ENCODE assay signal across 39 cellular contexts in the genomic region with DNA sequence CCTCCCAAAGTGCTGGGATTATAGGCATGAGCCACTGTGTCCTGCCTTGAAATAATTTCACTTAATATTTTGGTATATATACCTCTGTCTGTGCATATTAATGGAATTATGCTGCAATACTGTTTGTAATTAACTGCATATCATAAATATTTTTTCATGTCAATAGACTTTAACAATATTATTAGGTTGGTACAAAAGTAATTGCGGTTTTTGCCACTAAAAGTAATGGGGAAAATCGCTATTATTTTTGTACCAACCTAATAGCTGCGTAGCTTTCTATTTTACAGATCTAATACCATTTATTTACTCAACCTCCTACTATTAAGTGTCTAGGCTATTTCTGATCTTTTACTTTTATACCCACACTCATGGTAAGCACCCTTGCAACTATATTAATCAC. TPM values are rescaled to one million over a fixed set of nuclear protein-coding genes. Genes with fewer than 3 reads are reported as not detected.
"Had no signal": no experiment of that assay in that cellular context is flagged by ENCODE, and none has a peak within 500 bp of the region (broad histone marks: within the 10 kb centered on the region; RNA-seq: fewer than 3 reads in every experiment).

No MANE protein-coding gene starts in this region.

- H3K27me3 ChIP-seq: ascending aorta, brain microvascular endothelial cell had no signal

- ATAC-seq: activated naive CD4-positive, alpha-beta T cell treated with anti-CD3 and anti-CD28 coated beads, Interleukin-2, amount 50 U/mL, for 72 hours; activated naive CD8-positive, alpha-beta T cell treated with anti-CD3 and anti-CD28 coated beads, Interleukin-2, amount 50 U/mL, for 24 hours; activated T-cell treated with anti-CD3 and anti-CD28 coated beads, Interleukin-2, amount 50 U/mL, for 4 hours; activated T-cell treated with anti-CD3 and anti-CD28 coated beads, Interleukin-2, amount 50 U/mL, for 72 hours; activated T-helper 17 cell treated with anti-CD3 and anti-CD28 coated beads, Interleukin-2, amount 50 U/mL, for 72 hours; body of pancreas had no signal

- H3K4me1 ChIP-seq: adrenal gland, ascending aorta, breast epithelium had no signal

- H3K9me3 ChIP-seq: adrenal gland, ascending aorta, body of pancreas, breast epithelium had no signal

- H3K36me3 ChIP-seq: adrenal gland, ascending aorta, brain microvascular endothelial cell, breast epithelium, cardiac muscle cell had no signal

- DNase-seq: activated effector memory CD4-positive, alpha-beta T cell treated with anti-CD3 and anti-CD28 coated beads, Interleukin-2, amount 50 U/mL, for 16 hours; activated effector memory CD4-positive, alpha-beta T cell treated with Interleukin-2 at 50 U/mL for 16 hours; activated gamma-delta T cell; activated gamma-delta T cell treated with Interleukin-2 at 50 U/mL for 16 hours; activated naive CD4-positive, alpha-beta T cell; activated naive CD4-positive, alpha-beta T cell treated with anti-CD3 and anti-CD28 coated beads for 36 hours; activated naive CD4-positive, alpha-beta T cell treated with anti-CD3 and anti-CD28 coated beads, Interleukin-2, amount 10 ng/mL, durations not matched to agents 7 days and 5 days; activated naive CD4-positive, alpha-beta T cell treated with anti-CD3 and anti-CD28 coated beads, Interleukin-2, amount 50 U/mL, for 16 hours; activated naive CD4-positive, alpha-beta T cell treated with Interleukin-2 at 50 U/mL for 16 hours; activated naive CD8-positive, alpha-beta T cell treated with anti-CD3 and anti-CD28 coated beads for 36 hours; activated naive CD8-positive, alpha-beta T cell treated with anti-CD3 and anti-CD28 coated beads, Interleukin-2, amount 10 ng/mL, durations not matched to agents 7 days and 5 days; activated naive CD8-positive, alpha-beta T cell treated with anti-CD3 and anti-CD28 coated beads, Interleukin-2, amount 50 U/mL, for 24 hours; activated T-cell treated with anti-CD3 and anti-CD28 coated beads, Interleukin-2, amount 50 U/mL, for 24 hours; activated T-cell treated with anti-CD3 and anti-CD28 coated beads, Interleukin-2, amount 50 U/mL, for 4 hours; activated T-cell treated with anti-CD3 and anti-CD28 coated beads, Interleukin-2, amount 50 U/mL, for 48 hours; activated T-cell treated with anti-CD3 and anti-CD28 coated beads, Interleukin-2, amount 50 U/mL, for 72 hours; adrenal gland; amniotic stem cell; amygdala; anterior cingulate cortex; aorta; body of pancreas; brain microvascular endothelial cell; caudate nucleus; central memory CD4-positive, alpha-beta T cell; cerebellar nuclear complex had no signal

- H3K4me3 ChIP-seq: adrenal gland, ascending aorta, body of pancreas, breast epithelium, cardiac muscle cell had no signal

- H3K27ac ChIP-seq: adrenal gland, ascending aorta, body of pancreas, brain microvascular endothelial cell, breast epithelium, cardiac muscle cell had no signal

- FAIRE-seq: astrocyte, bronchial epithelial cell had no signal

RNA-seq across cellular contexts. Expression of gene PDE6C, which starts 3.9 kb away (rescaled TPM):
- total RNA-seq: activated naive CD4-positive, alpha-beta T cell treated with anti-CD3 and anti-CD28 coated beads for 36 hours; activated naive CD4-positive, alpha-beta T cell treated with anti-CD3 and anti-CD28 coated beads, Interleukin-2, amount 50 U/mL, for 72 hours; activated naive CD8-positive, alpha-beta T cell treated with anti-CD3 and anti-CD28 coated beads for 36 hours; activated naive CD8-positive, alpha-beta T cell treated with anti-CD3 and anti-CD28 coated beads, Interleukin-2, amount 10 ng/mL, durations not matched to agents 7 days and 5 days; activated T-cell treated with anti-CD3 and anti-CD28 coated beads, Interleukin-2, amount 50 U/mL, for 4 hours; activated T-cell treated with anti-CD3 and anti-CD28 coated beads, Interleukin-2, amount 50 U/mL, for 72 hours; activated T-helper 1 cell treated with anti-CD3 and anti-CD28 coated beads, Interleukin-12 subunit alpha, Interleukin-12 subunit beta, Interleukin-2, Interleukin-4 antibody, amounts not matched to agents 30 ng/mL and 10 ng/mL and 1 ng/mL, durations not matched to agents 14 hours and 24 hours and 36 hours; activated T-helper 17 cell treated with anti-CD3 and anti-CD28 coated beads, Interleukin-2, amount 50 U/mL, for 72 hours; activated T-helper 2 cell treated with anti-CD3 and anti-CD28 coated beads, Interferon-gamma antibody, Interleukin-2, Interleukin-4, amounts not matched to agents 10 μg/mL and 5 μg/mL and 100 μg/mL, durations not matched to agents 14 hours and 24 hours and 36 hours; adrenal gland; aorta; ascending aorta; astrocyte; body of pancreas; breast epithelium; bronchial epithelial cell; cardiac muscle cell; cardiac septum; cerebellum; chondrocyte had no signal
- polyA plus RNA-seq: adipose tissue, adrenal gland, aorta had no signal

RNA-seq across cellular contexts. Expression of gene RBP4, which starts 7.4 kb away (rescaled TPM):
- total RNA-seq: activated naive CD4-positive, alpha-beta T cell treated with anti-CD3 and anti-CD28 coated beads for 36 hours; activated naive CD4-positive, alpha-beta T cell treated with anti-CD3 and anti-CD28 coated beads, Interleukin-2, amount 50 U/mL, for 72 hours; activated naive CD8-positive, alpha-beta T cell treated with anti-CD3 and anti-CD28 coated beads for 36 hours; activated naive CD8-positive, alpha-beta T cell treated with anti-CD3 and anti-CD28 coated beads, Interleukin-2, amount 10 ng/mL, durations not matched to agents 7 days and 5 days; activated T-cell treated with anti-CD3 and anti-CD28 coated beads, Interleukin-2, amount 50 U/mL, for 72 hours; activated T-helper 1 cell treated with anti-CD3 and anti-CD28 coated beads, Interleukin-12 subunit alpha, Interleukin-12 subunit beta, Interleukin-2, Interleukin-4 antibody, amounts not matched to agents 30 ng/mL and 10 ng/mL and 1 ng/mL, durations not matched to agents 14 hours and 24 hours and 36 hours; activated T-helper 17 cell treated with anti-CD3 and anti-CD28 coated beads, Interleukin-2, amount 50 U/mL, for 72 hours; activated T-helper 2 cell treated with anti-CD3 and anti-CD28 coated beads, Interferon-gamma antibody, Interleukin-2, Interleukin-4, amounts not matched to agents 10 μg/mL and 5 μg/mL and 100 μg/mL, durations not matched to agents 14 hours and 24 hours and 36 hours; bronchial epithelial cell; cardiac muscle cell had no signal

RNA-seq across cellular contexts. Expression of gene FFAR4, which starts 42.0 kb away (rescaled TPM):
- total RNA-seq: activated naive CD4-positive, alpha-beta T cell treated with anti-CD3 and anti-CD28 coated beads for 36 hours; activated naive CD4-positive, alpha-beta T cell treated with anti-CD3 and anti-CD28 coated beads, Interleukin-2, amount 50 U/mL, for 72 hours; activated naive CD8-positive, alpha-beta T cell treated with anti-CD3 and anti-CD28 coated beads for 36 hours; activated naive CD8-positive, alpha-beta T cell treated with anti-CD3 and anti-CD28 coated beads, Interleukin-2, amount 10 ng/mL, durations not matched to agents 7 days and 5 days; activated T-cell treated with anti-CD3 and anti-CD28 coated beads, Interleukin-2, amount 50 U/mL, for 4 hours; activated T-cell treated with anti-CD3 and anti-CD28 coated beads, Interleukin-2, amount 50 U/mL, for 72 hours; activated T-helper 1 cell treated with anti-CD3 and anti-CD28 coated beads, Interleukin-12 subunit alpha, Interleukin-12 subunit beta, Interleukin-2, Interleukin-4 antibody, amounts not matched to agents 30 ng/mL and 10 ng/mL and 1 ng/mL, durations not matched to agents 14 hours and 24 hours and 36 hours; activated T-helper 17 cell treated with anti-CD3 and anti-CD28 coated beads, Interleukin-2, amount 50 U/mL, for 72 hours; activated T-helper 2 cell treated with anti-CD3 and anti-CD28 coated beads, Interferon-gamma antibody, Interleukin-2, Interleukin-4, amounts not matched to agents 10 μg/mL and 5 μg/mL and 100 μg/mL, durations not matched to agents 14 hours and 24 hours and 36 hours; ascending aorta; astrocyte; bronchial epithelial cell; cardiac muscle cell; chondrocyte had no signal
- polyA plus RNA-seq: cardiac muscle cell had no signal
